1 cellular context compared by ENCODE assay signal in the genomic region with DNA sequence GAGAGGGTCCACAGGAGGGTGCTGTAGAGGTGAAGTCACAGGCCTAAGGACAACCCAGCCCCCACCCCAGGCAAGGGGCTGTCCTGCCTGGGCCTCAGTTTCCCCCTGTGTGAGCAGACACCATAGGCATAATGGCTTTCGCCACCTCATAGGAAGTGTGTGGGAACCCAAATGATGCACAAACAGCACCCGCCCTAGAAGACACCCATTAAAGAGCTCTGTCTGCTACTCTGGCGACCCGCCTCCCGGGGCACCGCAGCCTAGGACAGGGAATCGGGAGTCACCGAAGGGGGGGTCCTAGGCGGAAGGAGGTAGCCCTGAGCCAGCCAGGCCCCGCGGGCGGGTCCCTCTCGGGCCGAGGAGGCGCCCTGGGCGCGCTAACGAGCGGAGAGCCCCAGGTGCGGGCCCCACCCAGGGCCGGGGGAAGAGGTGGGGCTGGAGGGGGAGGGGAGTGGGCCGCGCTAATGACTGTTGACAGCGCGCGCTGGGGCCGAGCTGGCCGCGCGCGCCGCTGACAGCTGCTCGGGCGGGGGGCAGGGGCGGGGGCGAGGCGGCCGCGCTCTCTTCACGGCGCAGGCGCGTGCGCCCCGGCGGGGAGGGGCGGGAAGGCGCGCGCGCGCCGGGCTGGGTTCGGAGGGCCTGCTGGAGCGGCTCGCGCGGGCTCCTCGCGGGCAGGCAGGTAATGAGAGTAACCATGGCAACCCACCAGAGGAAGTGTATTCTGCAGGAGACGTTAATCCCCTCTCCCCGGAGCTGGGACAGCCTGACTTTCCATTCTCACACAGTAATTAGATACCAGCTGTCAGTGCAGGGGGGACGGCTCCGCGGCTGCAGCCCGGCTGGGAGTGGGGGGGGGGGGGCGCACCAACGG.
TF ChIP-seq lines count a peak whose summit lies in the region.

No MANE protein-coding gene starts in this region.

TF ChIP-seq in K562, 482 proteins besides CTCF, POLR2A, EP300 and RAD21 (continued from another document):
- no peak for TF ChIP-seq HDGF (IDR thresholded peaks at IDR 0.05)
- TF ChIP-seq SIRT6 (IDR thresholded peaks at IDR 0.05; ENCODE audit: low read depth, low read length) = no peak
- TF ChIP-seq SPI1 (IDR thresholded peaks at IDR 0.05; ENCODE audit: borderline replicate concordance, low read depth, low read length) = peak; percentile 71; the same call in 1 of the 2 replicates
- no peak for TF ChIP-seq CCAR2 (IDR thresholded peaks at IDR 0.05; ENCODE audit: low read depth, low read length)
- TF ChIP-seq HSF4 (CRISPR knock-in tag; IDR thresholded peaks at IDR 0.05; ENCODE audit: borderline replicate concordance) = no peak
- no peak for TF ChIP-seq ZNF175 (CRISPR knock-in tag; IDR thresholded peaks at IDR 0.05; ENCODE audit: low read depth)
- TF ChIP-seq ZBTB26 (CRISPR knock-in tag; IDR thresholded peaks at IDR 0.05) = no peak
- peak in 1 of 2 experiments; percentile 80; a peak in 2 of 4 replicates for TF ChIP-seq NRF1 (conservative IDR thresholded peaks at IDR 0.05 in 1 of 2, IDR thresholded peaks at IDR 0.05 in 1 of 2)
- peak; percentile 11; the same call in 1 of the 2 replicates for TF ChIP-seq CREM (IDR thresholded peaks at IDR 0.05; ENCODE audit: low read depth)
- peak; percentile 36; the same call in 1 of the 2 replicates for TF ChIP-seq ERF (CRISPR knock-in tag; IDR thresholded peaks at IDR 0.05)
- peak; percentile 18 for TF ChIP-seq FIP1L1 (IDR thresholded peaks at IDR 0.05; ENCODE audit: low read depth, low read length, poor library complexity, severe bottlenecking)
- 0 out of 2 replicates have a peak, but pooled peaks have one; percentile 2 for TF ChIP-seq JUND (IDR thresholded peaks at IDR 0.05; ENCODE audit: borderline replicate concordance, low read depth, low read length)
- no peak for TF ChIP-seq JUND (tag; IDR thresholded peaks at IDR 0.05; ENCODE audit: borderline replicate concordance, low read depth, low read length)
- TF ChIP-seq, protein P1, sequence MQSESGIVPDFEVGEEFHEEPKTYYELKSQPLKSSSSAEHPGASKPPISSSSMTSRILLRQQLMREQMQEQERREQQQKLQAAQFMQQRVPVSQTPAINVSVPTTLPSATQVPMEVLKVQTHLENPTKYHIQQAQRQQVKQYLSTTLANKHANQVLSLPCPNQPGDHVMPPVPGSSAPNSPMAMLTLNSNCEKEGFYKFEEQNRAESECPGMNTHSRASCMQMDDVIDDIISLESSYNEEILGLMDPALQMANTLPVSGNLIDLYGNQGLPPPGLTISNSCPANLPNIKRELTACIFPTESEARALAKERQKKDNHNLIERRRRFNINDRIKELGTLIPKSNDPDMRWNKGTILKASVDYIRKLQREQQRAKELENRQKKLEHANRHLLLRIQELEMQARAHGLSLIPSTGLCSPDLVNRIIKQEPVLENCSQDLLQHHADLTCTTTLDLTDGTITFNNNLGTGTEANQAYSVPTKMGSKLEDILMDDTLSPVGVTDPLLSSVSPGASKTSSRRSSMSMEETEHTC (IDR thresholded peaks at IDR 0.05) = no peak
- TF ChIP-seq, protein P2, sequence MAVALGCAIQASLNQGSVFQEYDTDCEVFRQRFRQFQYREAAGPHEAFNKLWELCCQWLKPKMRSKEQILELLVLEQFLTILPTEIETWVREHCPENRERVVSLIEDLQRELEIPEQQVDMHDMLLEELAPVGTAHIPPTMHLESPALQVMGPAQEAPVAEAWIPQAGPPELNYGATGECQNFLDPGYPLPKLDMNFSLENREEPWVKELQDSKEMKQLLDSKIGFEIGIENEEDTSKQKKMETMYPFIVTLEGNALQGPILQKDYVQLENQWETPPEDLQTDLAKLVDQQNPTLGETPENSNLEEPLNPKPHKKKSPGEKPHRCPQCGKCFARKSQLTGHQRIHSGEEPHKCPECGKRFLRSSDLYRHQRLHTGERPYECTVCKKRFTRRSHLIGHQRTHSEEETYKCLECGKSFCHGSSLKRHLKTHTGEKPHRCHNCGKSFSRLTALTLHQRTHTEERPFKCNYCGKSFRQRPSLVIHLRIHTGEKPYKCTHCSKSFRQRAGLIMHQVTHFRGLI (CRISPR knock-in tag; IDR thresholded peaks at IDR 0.05) = no peak
- TF ChIP-seq, protein P3, sequence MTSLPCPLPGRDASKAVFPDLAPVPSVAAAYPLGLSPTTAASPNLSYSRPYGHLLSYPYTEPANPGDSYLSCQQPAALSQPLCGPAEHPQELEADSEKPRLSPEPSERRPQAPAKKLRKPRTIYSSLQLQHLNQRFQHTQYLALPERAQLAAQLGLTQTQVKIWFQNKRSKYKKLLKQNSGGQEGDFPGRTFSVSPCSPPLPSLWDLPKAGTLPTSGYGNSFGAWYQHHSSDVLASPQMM (CRISPR knock-in tag; IDR thresholded peaks at IDR 0.05) = no peak
- TF ChIP-seq ZNF324 (CRISPR knock-in tag; IDR thresholded peaks at IDR 0.05) = 0 out of 2 replicates have a peak, but pooled peaks have one; percentile 12
- TF ChIP-seq GABPA (tag; conservative IDR thresholded peaks at IDR 0.05; ENCODE audit: low read depth) = peak; percentile 29; the same call in 1 of the 2 replicates
- no peak for TF ChIP-seq OTX1 (CRISPR knock-in tag; IDR thresholded peaks at IDR 0.05)
- TF ChIP-seq FOXJ3 (CRISPR knock-in tag; IDR thresholded peaks at IDR 0.05) = no peak
- no peak for TF ChIP-seq SMARCE1 (IDR thresholded peaks at IDR 0.05)
- TF ChIP-seq CEBPZ (IDR thresholded peaks at IDR 0.05; ENCODE audit: borderline replicate concordance, low read depth, low read length) = no peak
- TF ChIP-seq STAG1 (CRISPR knock-in tag; IDR thresholded peaks at IDR 0.05; ENCODE audit: borderline replicate concordance) = no peak
